In the genomic region with DNA sequence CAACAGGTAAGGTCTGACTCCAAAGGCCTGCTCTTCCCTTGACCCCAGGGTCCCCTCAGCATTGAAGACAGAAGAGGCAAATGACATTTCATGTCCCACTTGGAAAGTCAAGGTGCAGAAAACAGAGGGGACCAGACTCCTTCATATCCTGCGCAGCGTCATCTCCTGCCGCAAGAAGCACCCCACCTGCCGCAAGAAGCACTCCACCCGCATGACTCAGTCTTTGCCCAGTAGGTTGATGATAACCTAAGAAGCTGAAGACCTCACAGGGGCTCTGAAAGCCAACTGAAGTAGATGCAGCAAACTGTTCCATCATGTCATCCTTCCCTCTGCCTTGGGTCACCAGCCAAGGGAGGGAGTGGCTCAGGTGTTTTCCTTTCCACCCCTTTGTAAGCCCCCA, we compare ENCODE assay signal across 22 cellular contexts. TPM values are rescaled to one million over a fixed set of nuclear protein-coding genes. Genes with fewer than 3 reads are reported as not detected.
DNase-seq lines count a peak whose midpoint lies in the region; ATAC-seq, FAIRE-seq and TF ChIP-seq lines count a peak whose summit lies in the region.
"Had no signal": no experiment of that assay in that cellular context is flagged by ENCODE, and none has a peak within 500 bp of the region (broad histone marks: within the 10 kb centered on the region; RNA-seq: fewer than 3 reads in every experiment).

No MANE protein-coding gene starts in this region.

- H2BK12ac ChIP-seq in neuronal stem cell (ENCODE audit: low read length), result no peak overlapping the region

- no peaks in the 10 kb centered on the region for H4K20me1 ChIP-seq in K562 (replicated peaks; ENCODE audit: control insufficient read depth, insufficient read depth, low read length)

- peaks cover 33 to 39% of the 10 kb centered on the region in 2 experiments for H3K4me1 ChIP-seq in K562 (replicated peaks in 1 of 2; ENCODE audit: control insufficient read depth in 2 of 2, insufficient read depth in 2 of 2, low read length in 2 of 2)
- H3K4me1 ChIP-seq in kidney (ENCODE audit: control insufficient read depth in 1 of 2, insufficient read depth in 1 of 2, low read depth in 1 of 2, low read length in 2 of 2), result peaks cover 4 to 15% of the 10 kb centered on the region in 2 donors
- no peaks in the 10 kb centered on the region for H3K4me1 ChIP-seq in neuronal stem cell (ENCODE audit: control insufficient read depth in 2 of 2, insufficient read depth in 1 of 2, low read depth in 1 of 2, low read length in 2 of 2)

- H2AK5ac ChIP-seq in neuronal stem cell (ENCODE audit: low read depth, low read length), result peak overlapping the region; percentile 34

- H3K27me3 ChIP-seq in K562 (ENCODE audit: control insufficient read depth in 2 of 2, insufficient read depth in 2 of 2, low read length in 2 of 2), result peaks cover 0 to under 1% of the 10 kb centered on the region in 2 experiments; a peak in 2 of 5 replicates
- H3K27me3 ChIP-seq in neuronal stem cell (ENCODE audit: control insufficient read depth in 3 of 3, insufficient read depth in 3 of 3, low read depth in 1 of 3, low read length in 3 of 3), result peaks cover 0 to 74% (median 46%) of the 10 kb centered on the region in 3 experiments

- no peak for TF ChIP-seq EP300 in K562 (IDR thresholded peaks at IDR 0.05; ENCODE audit: low read length)

- POLR2A ChIA-PET in K562 (lab: Yijun Ruan, JAX), result interaction anchor here (1.4 to 2.0 kb wide), 2 partner anchors 193 to 195 kb away, joined by 5 to 8 read pairs; no protein-coding TSS in a partner anchor

- H2BK5ac ChIP-seq in neuronal stem cell (ENCODE audit: low read length), result no peak overlapping the region

- H3K79me1 ChIP-seq in neuronal stem cell (ENCODE audit: low read depth, low read length), result no peaks in the 10 kb centered on the region

- H3K14ac ChIP-seq in neuronal stem cell (ENCODE audit: low read length), result no peak overlapping the region

- no peaks in the 10 kb centered on the region for H3K9me3 Mint-ChIP-seq in activated naive CD8-positive, alpha-beta T cell treated with anti-CD3 and anti-CD28 coated beads, Interleukin-2, amount 50 U/mL, for 24 hours
- H3K9me3 Mint-ChIP-seq: CD4-positive, alpha-beta memory T cell had no signal

- H3K27ac ChIP-seq in K562 (ENCODE audit: extremely low read depth, low read depth, low read length), result no peak overlapping the region
- no peak overlapping the region for H3K27ac ChIP-seq in kidney (ENCODE audit: low read depth in 2 of 2, low read length in 2 of 2)
- H3K27ac ChIP-seq in neuronal stem cell (replicated peaks; ENCODE audit: low read length), result no peak overlapping the region
- H3K27ac ChIP-seq in caudate nucleus (ENCODE audit: low read depth, low read length), result no peak overlapping the region
- H3K27ac ChIP-seq: 22Rv1, A549, GM23248 had no signal

- in situ Hi-C loops in K562 (cut with MboI), result loop anchor here (5.0 to 25.0 kb wide), 3 partner anchors 213 to 506 kb away; a partner anchor contains a TSS

- peaks cover 8% of the 10 kb centered on the region for H3K4me1 Mint-ChIP-seq in activated naive CD8-positive, alpha-beta T cell treated with anti-CD3 and anti-CD28 coated beads, Interleukin-2, amount 50 U/mL, for 24 hours

- TF ChIP-seq RAD21 in K562 (CRISPR knock-in tag; conservative IDR thresholded peaks at IDR 0.05 in 1 of 2, IDR thresholded peaks at IDR 0.05 in 1 of 2), result no peak

- H3K9ac ChIP-seq in K562 (ENCODE audit: insufficient read depth in 1 of 2, low read depth in 2 of 2, low read length in 2 of 2) (no peak overlapping the region), kidney (ENCODE audit: low read length in 2 of 2) (no peak overlapping the region), neuronal stem cell (ENCODE audit: low read depth, low read length, poor library complexity) (no peak overlapping the region)
- H3K9ac ChIP-seq: GM23248 had no signal

- H3K9me3 ChIP-seq in K562 (replicated peaks; ENCODE audit: control insufficient read depth, insufficient read depth, low read depth, low read length) (no peaks in the 10 kb centered on the region), kidney (ENCODE audit: control insufficient read depth in 1 of 2, low read length in 2 of 2) (no peaks in the 10 kb centered on the region), neuronal stem cell (replicated peaks in 1 of 2; ENCODE audit: control insufficient read depth in 2 of 2, insufficient read depth in 1 of 2, low read depth in 1 of 2, low read length in 2 of 2) (no peaks in the 10 kb centered on the region)
- H3K9me3 ChIP-seq: A549, Caco-2 had no signal

- peaks cover 57% of the 10 kb centered on the region for H3K27me3 Mint-ChIP-seq in activated naive CD8-positive, alpha-beta T cell treated with anti-CD3 and anti-CD28 coated beads, Interleukin-2, amount 50 U/mL, for 24 hours

- 8% methylated on average over 5 of the region's 5 CpGs for WGBS in K562 (ENCODE audit: insufficient coverage, low coverage, missing lambda C conversion rate)
- no CpG with 5 or more reads among the region's 5 CpGs for WGBS in neuronal stem cell (ENCODE audit: extremely low coverage in 2 of 2, insufficient read length in 2 of 2, insufficient replicate concordance in 1 of 2), 2 donors

- no peaks in the 10 kb centered on the region for H3K36me3 Mint-ChIP-seq in activated naive CD8-positive, alpha-beta T cell treated with anti-CD3 and anti-CD28 coated beads, Interleukin-2, amount 50 U/mL, for 24 hours (ENCODE audit: low read depth)
- H3K36me3 Mint-ChIP-seq: CD4-positive, alpha-beta memory T cell had no signal

- H4K8ac ChIP-seq in neuronal stem cell (ENCODE audit: low read depth, low read length), result no peak overlapping the region

- CTCF ChIA-PET in K562 (lab: Yijun Ruan, JAX; ENCODE audit: low intra/inter-chr PET ratio), result interaction anchor here (1.1 to 3.7 kb wide), 5 partner anchors 9 to 215 kb away, joined by 3 to 42 read pairs (median 10); a partner anchor contains a TSS

- no TSS peak for BruUV-seq in K562 (replicated peaks; lab: Mats Ljungman, UMichigan)

- H2BK120ac ChIP-seq in neuronal stem cell (ENCODE audit: low read depth, low read length), result no peak overlapping the region

- H4K91ac ChIP-seq in neuronal stem cell (ENCODE audit: low read depth, low read length, poor library complexity), result no peak overlapping the region

- H3K4me2 ChIP-seq in K562 (ENCODE audit: insufficient read depth, low read length) (peak overlapping the region; percentile 22; the same call in 1 of the 2 replicates), neuronal stem cell (ENCODE audit: insufficient read depth, low read length, poor library complexity, severe bottlenecking) (no peak overlapping the region)
- H3K4me2 ChIP-seq: A549 had no signal

- no peak overlapping the region for H3K27ac Mint-ChIP-seq in activated naive CD8-positive, alpha-beta T cell treated with anti-CD3 and anti-CD28 coated beads, Interleukin-2, amount 50 U/mL, for 24 hours

- intact Hi-C loops in K562 (cut with micrococcal nuclease) (loop anchor here (10.0 kb wide), 1 partner anchor 436 kb away; no protein-coding TSS in a partner anchor), kidney (cut with DNase I) (loop anchor here (5.0 kb wide), 1 partner anchor 198 kb away; a partner anchor contains a TSS)

- DNase-seq in A172 (ENCODE audit: low spot score), result peak; percentile 20
- DNase-seq in K562 (ENCODE audit: extremely low read depth in 1 of 4, low spot score in 3 of 4), result peak in 2 of 4 experiments; percentile 42 to 59
- DNase-seq in kidney, result peak; percentile 26
- no peak for DNase-seq in neuronal stem cell (ENCODE audit: low spot score)
- DNase-seq in activated naive CD8-positive, alpha-beta T cell treated with anti-CD3 and anti-CD28 coated beads, Interleukin-2, amount 50 U/mL, for 24 hours, result no peak
- DNase-seq in caudate nucleus (lab: John Stamatoyannopoulos, UW), result no peak
- DNase-seq: ACHN; AML-193; Caco-2; CD4-positive, alpha-beta memory T cell; DMS153; DND-41; GM23248; H7; HCEC 1CT had no signal

- no peak for FAIRE-seq in K562 (lab: Jason Lieb, UNC)
- no peak for FAIRE-seq in kidney (lab: Jason Lieb, UNC)
- FAIRE-seq: A549, G401.6, GM12892, H1 had no signal

- H3K79me2 ChIP-seq in K562 (ENCODE audit: control insufficient read depth, insufficient read depth, low read length), result no peaks in the 10 kb centered on the region

- no peak for TF ChIP-seq POLR2A in K562 (conservative IDR thresholded peaks at IDR 0.05)

- no peak overlapping the region for H2BK15ac ChIP-seq in neuronal stem cell (ENCODE audit: low read length)

- H3K4me3 ChIP-seq in K562, result no peak overlapping the region
- H3K4me3 ChIP-seq in kidney (ENCODE audit: low read length in 2 of 2), result no peak overlapping the region
- H3K4me3 ChIP-seq in neuronal stem cell (ENCODE audit: low read length in 2 of 2), result no peak overlapping the region
- H3K4me3 ChIP-seq: A549, GM23248 had no signal

- no peaks in the 10 kb centered on the region for H3K36me3 ChIP-seq in K562 (ENCODE audit: control insufficient read depth, insufficient read depth, low read length)
- H3K36me3 ChIP-seq in kidney (ENCODE audit: control insufficient read depth in 1 of 2, insufficient read depth in 2 of 2, low read length in 2 of 2), result no peaks in the 10 kb centered on the region
- no peaks in the 10 kb centered on the region for H3K36me3 ChIP-seq in neuronal stem cell (replicated peaks in 1 of 2; ENCODE audit: control insufficient read depth in 2 of 2, insufficient read depth in 2 of 2, low read length in 2 of 2)

- H3K4me3 Mint-ChIP-seq in activated naive CD8-positive, alpha-beta T cell treated with anti-CD3 and anti-CD28 coated beads, Interleukin-2, amount 50 U/mL, for 24 hours, result no peak overlapping the region
- H3K4me3 Mint-ChIP-seq: CD4-positive, alpha-beta memory T cell had no signal

- H2AFZ ChIP-seq in K562 (ENCODE audit: low read depth, low read length), result no peak overlapping the region
- no peak overlapping the region for H2AFZ ChIP-seq in neuronal stem cell (ENCODE audit: low read length)

- TF ChIP-seq CTCF in K562 (IDR thresholded peaks at IDR 0.05 in 2 of 3, conservative IDR thresholded peaks at IDR 0.05 in 1 of 3; ENCODE audit: insufficient read depth in 2 of 3, low read depth in 1 of 3, low read length in 3 of 3) (no peak), kidney (IDR thresholded peaks at IDR 0.05; ENCODE audit: borderline replicate concordance, extremely low read depth, insufficient read depth) (no peak)

- H3K4ac ChIP-seq in neuronal stem cell (ENCODE audit: low read length), result no peak overlapping the region

- no peaks in the 10 kb centered on the region for H3K9me1 ChIP-seq in K562 (ENCODE audit: control insufficient read depth, insufficient read depth, low read length)

- ATAC-seq in K562 (peak; percentile 14; the same call in 2 of the 3 replicates), GM19452 (IDR thresholded peaks at IDR 0.05; ENCODE audit: unreplicated experiment) (no peak), SK-N-SH treated with all-trans-retinoic acid at 6 μM for 48 hours (no peak)
- no peak for ATAC-seq in activated naive CD8-positive, alpha-beta T cell treated with anti-CD3 and anti-CD28 coated beads, Interleukin-2, amount 50 U/mL, for 24 hours

- H3K18ac ChIP-seq in neuronal stem cell (ENCODE audit: low read length), result no peak overlapping the region

- H3K23ac ChIP-seq in neuronal stem cell (ENCODE audit: low read depth, low read length, poor library complexity), result no peak overlapping the region

RNA-seq across cellular contexts. Expression of a gene that starts 11.6 kb away (rescaled TPM):
- total RNA-seq in A172 (2014; rRNA removed; shearing (Covaris generic)), result 27.2 and 37.8 TPM in 2 replicates
- total RNA-seq in K562 (2011; cell fraction: chromatin; rRNA removed; ENCODE audit: low replicate concordance), result 77.0 and 130 TPM in 2 replicates
- total RNA-seq in K562 (2011; cell fraction: nucleolus; rRNA removed), result 72.5 and 74.4 TPM in 2 replicates
- total RNA-seq in K562 (2011; cell fraction: nucleoplasm; rRNA removed), result 82.6 and 125 TPM in 2 replicates
- total RNA-seq in K562 (2014; rRNA removed) (56.4 and 76.2 TPM in 2 replicates), K562 (2014; rRNA removed; fragmentation: Illumina TruSeq; extraction: Trizol) (29.7 and 38.1 TPM in 2 replicates), K562 (2015; rRNA removed; fragmentation: Illumina TruSeq; extraction: Trizol) (42.5 and 48.4 TPM in 2 replicates), K562 (2021) (39.4 and 42.4 TPM in 2 replicates), kidney (27.6 TPM)
- polyA plus RNA-seq in K562 (2011; rRNA removed) (46.7 and 52.4 TPM in 2 replicates), K562 (2014; fragmentation: Illumina TruSeq; extraction: Trizol) (49.8 and 55.3 TPM in 2 replicates), K562 (2014; fragmentation: Nextera tagmentation; extraction: Ambion mirVana) (100 to 1,000 TPM; 106 to 117 TPM), K562 (2014; rRNA removed) (56.6 and 84.5 TPM in 2 replicates), kidney (ENCODE audit: insufficient read depth, low read depth, low replicate concordance) (68.3 TPM)
- polyA plus RNA-seq in K562 (2011; cell fraction: cytosol; rRNA removed), result 63.4 and 94.3 TPM in 2 replicates
- polyA plus RNA-seq in K562 (2011; cell fraction: nucleus; rRNA removed), result 52.4 and 68.5 TPM in 2 replicates
- polyA plus RNA-seq in K562 (2012), result 46.0 and 46.7 TPM in 2 replicates
- polyA minus RNA-seq in K562 (2011; rRNA and poly(A)+ RNA removed), result 28.5 and 29.1 TPM in 2 replicates
- polyA minus RNA-seq in K562 (2011; cell fraction: cytosol; rRNA and poly(A)+ RNA removed), result 15.2 and 20.5 TPM in 2 replicates
- 27.1 and 36.1 TPM in 2 replicates for polyA minus RNA-seq in K562 (2011; cell fraction: nucleus; rRNA and poly(A)+ RNA removed)
- polyA plus RNA-seq in neuronal stem cell (2013, experiment 1 of 2), result 18.0 TPM
- polyA plus RNA-seq in neuronal stem cell (2013, experiment 2 of 2), result 16.7 TPM

Comparison
In these comparisons a context has a peak if more than half of its experiments do, and no peak if none do; other contexts are left out.
1. DNase-seq: peak in A172 (single experiment) and kidney (single experiment); none in neuronal stem cell (single experiment), activated naive CD8-positive, alpha-beta T cell treated with anti-CD3 and anti-CD28 coated beads, Interleukin-2, amount 50 U/mL, for 24 hours (single experiment) and caudate nucleus (0 of 61).